Comparison of ENCODE assay signal across 16 cellular contexts in genomic region chr22:42214625-42215415, GRCh38. TPM values are rescaled to one million over a fixed set of nuclear protein-coding genes. Genes with fewer than 3 reads are reported as not detected.
A peak's percentile ranks its signal among the peaks of the same experiment; 100 is the strongest.
DNase-seq lines count a peak whose midpoint lies in the region; ATAC-seq and TF ChIP-seq lines count a peak whose summit lies in the region.
"Had no signal": no experiment of that assay in that cellular context is flagged by ENCODE, and none has a peak within 500 bp of the region (broad histone marks: within the 10 kb centered on the region; RNA-seq: fewer than 3 reads in every experiment).

No MANE protein-coding gene starts in this region.

- peaks cover 49% of the 10 kb centered on the region for H3K36me3 ChIP-seq in CD4-positive, alpha-beta memory T cell (ENCODE audit: insufficient read depth, low read length)
- H3K36me3 ChIP-seq in neural progenitor cell (no peaks in the 10 kb centered on the region), esophagus muscularis mucosa (peaks cover 20 to 52% (median 51%) of the 10 kb centered on the region in 4 donors)

- no peak for TF ChIP-seq POLR2A in esophagus muscularis mucosa (IDR thresholded peaks at IDR 0.05; ENCODE audit: low read depth)

- H3K9ac ChIP-seq in neural progenitor cell, result no peak overlapping the region

- H4K20me1 ChIP-seq in neural progenitor cell (ENCODE audit: low read depth), result peaks cover 94% of the 10 kb centered on the region

- peaks cover 75% of the 10 kb centered on the region for H3K79me2 ChIP-seq in neural progenitor cell (ENCODE audit: low read depth)

- no peaks in the 10 kb centered on the region for H3K27me3 Mint-ChIP-seq in CD4-positive, alpha-beta memory T cell
- peaks cover 10% of the 10 kb centered on the region for H3K27me3 Mint-ChIP-seq in neural progenitor cell (ENCODE audit: insufficient read depth, low read depth)

- H3K4me3 ChIP-seq in CD4-positive, alpha-beta memory T cell (ENCODE audit: low read length in 2 of 2), result no peak overlapping the region
- H3K4me3 ChIP-seq in astrocyte of the cerebellum (ENCODE audit: low read depth, low read length), result no peak overlapping the region
- no peak overlapping the region for H3K4me3 ChIP-seq in neural progenitor cell
- no peak overlapping the region for H3K4me3 ChIP-seq in esophagus muscularis mucosa

- TF ChIP-seq EP300 in esophagus muscularis mucosa (IDR thresholded peaks at IDR 0.05), result no peak

- peaks cover 47 to 60% of the 10 kb centered on the region in 2 donors for H3K36me3 Mint-ChIP-seq in CD4-positive, alpha-beta memory T cell
- peaks cover 35% of the 10 kb centered on the region for H3K36me3 Mint-ChIP-seq in neural progenitor cell

- no peak overlapping the region for H2AFZ ChIP-seq in neural progenitor cell (replicated peaks)

- 87% methylated on average over 15 of the region's 15 CpGs for WGBS in esophagus muscularis mucosa

- H3F3A ChIP-seq in neural progenitor cell (ENCODE audit: low read depth), result peaks cover 26% of the 10 kb centered on the region

- intact Hi-C loops in CD4-positive, alpha-beta memory T cell (cut with micrococcal nuclease), result loop anchor here (5.0 kb wide), 1 partner anchor 42 kb away; no protein-coding TSS in a partner anchor
- intact Hi-C loops in cardiac septum (cut with DNase I), result no loop called here
- intact Hi-C loops in esophagus muscularis mucosa (cut with DNase I), result no loop called here

- POLR2A ChIA-PET in CD4-positive, alpha-beta memory T cell (lab: Charles Lee; ENCODE audit: partially characterized antibody), result interaction anchor here (0.6 kb wide), 1 partner anchor 106 kb away, joined by 3 read pairs; no protein-coding TSS in a partner anchor

- H3K27ac ChIP-seq in CD4-positive, alpha-beta memory T cell (ENCODE audit: low read depth, low read length), result no peak overlapping the region
- H3K27ac ChIP-seq in neural progenitor cell, result no peak overlapping the region
- H3K27ac ChIP-seq in esophagus muscularis mucosa (replicated peaks in 1 of 4), result no peak overlapping the region

- H3K27me3 ChIP-seq in CD4-positive, alpha-beta memory T cell (ENCODE audit: insufficient read depth, low read length), result no peaks in the 10 kb centered on the region
- H3K27me3 ChIP-seq in neural progenitor cell, result no peaks in the 10 kb centered on the region
- H3K27me3 ChIP-seq in esophagus muscularis mucosa, result no peaks in the 10 kb centered on the region

- no peak overlapping the region for H3K4me3 Mint-ChIP-seq in CD4-positive, alpha-beta memory T cell
- H3K4me3 Mint-ChIP-seq in neural progenitor cell, result peak overlapping the region; percentile 9
- H3K4me3 Mint-ChIP-seq: stimulated activated effector memory CD8-positive, alpha-beta T cell treated with anti-CD3 and anti-CD28 coated beads, Interleukin-12 subunit alpha, Interleukin-12 subunit beta, amount 100 ng/mL, for 72 hours had no signal

- DNase-seq in CD4-positive, alpha-beta memory T cell, result no peak
- DNase-seq in astrocyte of the cerebellum (ENCODE audit: low read depth) (peak; percentile 22), cardiac septum (ENCODE audit: low spot score) (peak; percentile 83), neural progenitor cell (ENCODE audit: low spot score) (peak; percentile 71), NCI-H748 (lab: John Stamatoyannopoulos, UW; ENCODE audit: unreplicated experiment) (no peak), esophagus muscularis mucosa (ENCODE audit: extremely low spot score) (no peak)
- DNase-seq: activated CD4-positive, alpha-beta T cell treated with anti-CD3 and anti-CD28 coated beads for 48 hours; DND-41; KBM-7; mesenchymal stem cell; NCI-H1436 treated with DMSO at 0.1 percent for 48 hours; NCI-H526 treated with DMSO at 0.1 percent for 48 hours; stimulated activated CD4-positive, alpha-beta T cell treated with anti-CD3 and anti-CD28 coated beads, Interleukin-4, amount 100 ng/mL, for 24 hours had no signal

- H3K9me3 Mint-ChIP-seq in CD4-positive, alpha-beta memory T cell, result no peaks in the 10 kb centered on the region
- no peaks in the 10 kb centered on the region for H3K9me3 Mint-ChIP-seq in neural progenitor cell
- H3K9me3 Mint-ChIP-seq: stimulated activated effector memory CD8-positive, alpha-beta T cell treated with anti-CD3 and anti-CD28 coated beads, Interleukin-12 subunit alpha, Interleukin-12 subunit beta, amount 100 ng/mL, for 72 hours had no signal

- H3K27ac Mint-ChIP-seq in CD4-positive, alpha-beta memory T cell, result peak overlapping the region in 6 of 7 donors; percentile 13 to 74 (median 50)
- peak overlapping the region; percentile 93 for H3K27ac Mint-ChIP-seq in neural progenitor cell

- peaks cover 44% of the 10 kb centered on the region for H3K4me1 ChIP-seq in CD4-positive, alpha-beta memory T cell (ENCODE audit: insufficient read depth, low read length)
- H3K4me1 ChIP-seq in neural progenitor cell (peaks cover 29% of the 10 kb centered on the region), esophagus muscularis mucosa (peaks cover 4 to 40% (median 29%) of the 10 kb centered on the region in 4 donors)

- TF ChIP-seq CTCF in astrocyte of the cerebellum (IDR thresholded peaks at IDR 0.05; ENCODE audit: low read depth, low read length, missing control alignments) (no peak), neural progenitor cell (IDR thresholded peaks at IDR 0.05) (no peak), esophagus muscularis mucosa (IDR thresholded peaks at IDR 0.05) (no peak)

- ATAC-seq in HG02885 (IDR thresholded peaks at IDR 0.05; ENCODE audit: poor library complexity, unreplicated experiment) (no peak), GM21619 (IDR thresholded peaks at IDR 0.05; ENCODE audit: unreplicated experiment) (no peak)
- ATAC-seq: stimulated activated effector memory CD8-positive, alpha-beta T cell treated with anti-CD3 and anti-CD28 coated beads, Interleukin-12 subunit alpha, Interleukin-12 subunit beta, amount 100 ng/mL, for 72 hours had no signal

- peaks cover 40 to 65% (median 49%) of the 10 kb centered on the region in 4 donors for H3K4me1 Mint-ChIP-seq in CD4-positive, alpha-beta memory T cell
- peaks cover 68% of the 10 kb centered on the region for H3K4me1 Mint-ChIP-seq in neural progenitor cell

- H3K4me2 ChIP-seq in neural progenitor cell, result no peak overlapping the region

- CTCF ChIA-PET in CD4-positive, alpha-beta memory T cell (lab: Charles Lee; ENCODE audit: partially characterized antibody), result no interaction called here

- in situ Hi-C loops in astrocyte of the cerebellum (cut with HindIII; ENCODE audit: low sequenced_read_pairs), result no loop called here

- H3K9me3 ChIP-seq in CD4-positive, alpha-beta memory T cell (ENCODE audit: control insufficient read depth in 1 of 2, low read length in 2 of 2), result no peaks in the 10 kb centered on the region
- H3K9me3 ChIP-seq in neural progenitor cell (ENCODE audit: low read depth), result no peaks in the 10 kb centered on the region
- H3K9me3 ChIP-seq in esophagus muscularis mucosa, result no peaks in the 10 kb centered on the region

RNA-seq across cellular contexts. Expression of gene TCF20, which starts 55.6 kb away (rescaled TPM):
- total RNA-seq in CD4-positive, alpha-beta memory T cell, result 10 to 100 TPM; 88.7 to 93.4 TPM
- 1 to 10 TPM in 1 of 2 donors, under 1 TPM in 1; 0.72 to 4.8 TPM for polyA plus RNA-seq in CD4-positive, alpha-beta memory T cell
- 15.3 TPM for total RNA-seq in cardiac septum
- total RNA-seq in neural progenitor cell (ENCODE audit: low replicate concordance), result 53.7 and 67.4 TPM in 2 replicates
- 10 to 100 TPM; 24.9 to 48.2 (median 38.4) TPM for total RNA-seq in esophagus muscularis mucosa

Comparison
In these comparisons a context has a peak if more than half of its experiments do, and no peak if none do; other contexts are left out.
1. DNase-seq: peak in astrocyte of the cerebellum (single experiment), cardiac septum (single experiment) and neural progenitor cell (single experiment); none in CD4-positive, alpha-beta memory T cell (0 of 5), NCI-H748 (single experiment) and esophagus muscularis mucosa (single experiment).